In the genomic region with DNA sequence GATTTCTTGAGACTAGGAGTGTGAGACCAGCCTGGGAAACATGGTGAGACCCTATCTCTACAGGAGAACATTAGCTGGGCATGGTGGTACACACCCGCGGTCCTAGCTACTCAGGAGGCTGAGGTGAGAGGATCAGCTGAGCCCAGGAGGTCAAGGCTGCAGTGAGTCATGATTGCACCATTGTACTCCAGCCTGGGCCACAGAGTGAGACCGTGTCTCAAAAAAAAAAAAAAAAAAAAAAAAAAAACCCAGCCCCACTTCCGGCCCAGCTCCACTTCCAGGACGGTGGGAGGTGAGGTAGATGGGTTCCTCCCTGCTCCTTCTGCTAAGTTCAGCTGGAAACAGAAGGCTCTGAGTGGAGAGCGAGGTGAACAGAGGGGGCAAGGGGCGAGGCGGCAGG, we compare ENCODE assay signal across 15 cellular contexts. TPM values are rescaled to one million over a fixed set of nuclear protein-coding genes. Genes with fewer than 3 reads are reported as not detected.
A peak's percentile ranks its signal among the peaks of the same experiment; 100 is the strongest.
DNase-seq lines count a peak whose midpoint lies in the region; ATAC-seq and TF ChIP-seq lines count a peak whose summit lies in the region.
"Had no signal": no experiment of that assay in that cellular context is flagged by ENCODE, and none has a peak within 500 bp of the region (broad histone marks: within the 10 kb centered on the region; RNA-seq: fewer than 3 reads in every experiment).

No MANE protein-coding gene starts in this region.

- no peaks in the 10 kb centered on the region for H3K4me1 ChIP-seq in endodermal cell (ENCODE audit: control insufficient read depth, insufficient read depth, low read length)
- H3K4me1 ChIP-seq in GM23248 (ENCODE audit: insufficient read depth), result no peaks in the 10 kb centered on the region

- H3K36me3 ChIP-seq in endodermal cell (ENCODE audit: control insufficient read depth, insufficient read depth, low read length) (peaks cover under 1% of the 10 kb centered on the region), GM23248 (ENCODE audit: low read depth) (0 out of 2 replicates have a peak, but pooled peaks cover 1% of the 10 kb centered on the region)
- H3K36me3 ChIP-seq: HAP-1 had no signal

- no peak overlapping the region for H3K4me3 Mint-ChIP-seq in endodermal cell
- no peak overlapping the region for H3K4me3 Mint-ChIP-seq in naive thymus-derived CD8-positive, alpha-beta T cell
- no peak overlapping the region for H3K4me3 Mint-ChIP-seq in stimulated activated memory B cell treated with anti-CD40 and anti-IgM and Interleukin-4, amounts not matched to agents 10 μg/mL and 1 μg/mL and 100 μg/mL, for 72 hours
- H3K4me3 Mint-ChIP-seq: CD14-positive monocyte; CD4-positive, alpha-beta memory T cell had no signal

- no peaks in the 10 kb centered on the region for H3K9me3 Mint-ChIP-seq in endodermal cell
- H3K9me3 Mint-ChIP-seq in naive thymus-derived CD8-positive, alpha-beta T cell, result no peaks in the 10 kb centered on the region
- H3K9me3 Mint-ChIP-seq in stimulated activated memory B cell treated with anti-CD40 and anti-IgM and Interleukin-4, amounts not matched to agents 10 μg/mL and 1 μg/mL and 100 μg/mL, for 72 hours, result no peaks in the 10 kb centered on the region

- DNase-seq in HT1080 (ENCODE audit: low read depth) (peak; percentile 55), amniotic epithelial cell (ENCODE audit: low read depth) (peak; percentile 9), endodermal cell (peak; percentile 17), islet precursor cell (peak; percentile 23), GM23248 (no peak), NCI-H1048 (lab: John Stamatoyannopoulos, UW) (no peak)
- DNase-seq in naive thymus-derived CD8-positive, alpha-beta T cell, result no peak
- DNase-seq: CD4-positive, alpha-beta memory T cell; DMS153; DMS79; GF-D8 had no signal

- H3K79me2 ChIP-seq in GM23248 (ENCODE audit: insufficient read depth), result no peaks in the 10 kb centered on the region

- TF ChIP-seq CTCF in endodermal cell (conservative IDR thresholded peaks at IDR 0.05), result no peak

- no peak for ATAC-seq in naive thymus-derived CD8-positive, alpha-beta T cell
- ATAC-seq in stimulated activated memory B cell treated with anti-CD40 and anti-IgM and Interleukin-4, amounts not matched to agents 10 μg/mL and 1 μg/mL and 100 μg/mL, for 72 hours, result no peak

- 97 to 100% methylated on average over 4 to 7 of the region's 8 CpGs for WGBS in endodermal cell (ENCODE audit: insufficient coverage in 1 of 2, insufficient read length in 1 of 2), 2 experiments
- WGBS in GM23248 (ENCODE audit: low coverage in 1 of 2, low lambda C conversion rate in 2 of 2, missing lambda C conversion rate in 2 of 2), 2 experiments, result 91 to 94% methylated on average over 6 to 8 of the region's 8 CpGs

- no peaks in the 10 kb centered on the region for H3F3A ChIP-seq in GM23248 (ENCODE audit: insufficient read depth)

- no peaks in the 10 kb centered on the region for H3K9me2 ChIP-seq in GM23248 (ENCODE audit: insufficient read depth)

- POLR2A ChIA-PET in naive thymus-derived CD8-positive, alpha-beta T cell (lab: Charles Lee), result no interaction called here

- no peak overlapping the region for H3K27ac Mint-ChIP-seq in endodermal cell
- no peak overlapping the region for H3K27ac Mint-ChIP-seq in naive thymus-derived CD8-positive, alpha-beta T cell
- H3K27ac Mint-ChIP-seq in stimulated activated memory B cell treated with anti-CD40 and anti-IgM and Interleukin-4, amounts not matched to agents 10 μg/mL and 1 μg/mL and 100 μg/mL, for 72 hours, result no peak overlapping the region
- H3K27ac Mint-ChIP-seq: CD4-positive, alpha-beta memory T cell had no signal

- H3K4me3 ChIP-seq in endodermal cell (ENCODE audit: low read length) (no peak overlapping the region), GM23248 (no peak overlapping the region)
- H3K4me3 ChIP-seq: BLaER1, HAP-1 had no signal

- H3K36me3 Mint-ChIP-seq in endodermal cell (ENCODE audit: low read depth), result peaks cover 19% of the 10 kb centered on the region
- H3K36me3 Mint-ChIP-seq in naive thymus-derived CD8-positive, alpha-beta T cell, result peaks cover 0 to 54% (median 4%) of the 10 kb centered on the region in 3 donors
- peaks cover 29% of the 10 kb centered on the region for H3K36me3 Mint-ChIP-seq in stimulated activated memory B cell treated with anti-CD40 and anti-IgM and Interleukin-4, amounts not matched to agents 10 μg/mL and 1 μg/mL and 100 μg/mL, for 72 hours

- H3K9ac ChIP-seq in endodermal cell (ENCODE audit: extremely low read depth, low read length, poor library complexity, severe bottlenecking) (no peak overlapping the region), GM23248 (no peak overlapping the region)
- H3K9ac ChIP-seq: BLaER1 had no signal

- H3K4me1 Mint-ChIP-seq in endodermal cell, result peaks cover 7% of the 10 kb centered on the region
- H3K4me1 Mint-ChIP-seq in naive thymus-derived CD8-positive, alpha-beta T cell, result peaks cover 0 to 2% (median 0%) of the 10 kb centered on the region in 4 donors
- peaks cover 21% of the 10 kb centered on the region for H3K4me1 Mint-ChIP-seq in stimulated activated memory B cell treated with anti-CD40 and anti-IgM and Interleukin-4, amounts not matched to agents 10 μg/mL and 1 μg/mL and 100 μg/mL, for 72 hours
- H3K4me1 Mint-ChIP-seq: CD14-positive monocyte had no signal

- no peak overlapping the region for H3K4me2 ChIP-seq in GM23248 (ENCODE audit: unreplicated experiment)
- H3K4me2 ChIP-seq: BLaER1 had no signal

- in situ Hi-C loops in GM23248 (cut with MboI), result no loop called here

- H3K27me3 Mint-ChIP-seq in endodermal cell (ENCODE audit: insufficient read depth), result no peaks in the 10 kb centered on the region
- H3K27me3 Mint-ChIP-seq in naive thymus-derived CD8-positive, alpha-beta T cell, result no peaks in the 10 kb centered on the region
- no peaks in the 10 kb centered on the region for H3K27me3 Mint-ChIP-seq in stimulated activated memory B cell treated with anti-CD40 and anti-IgM and Interleukin-4, amounts not matched to agents 10 μg/mL and 1 μg/mL and 100 μg/mL, for 72 hours
- H3K27me3 Mint-ChIP-seq: CD4-positive, alpha-beta memory T cell had no signal

- H2AFZ ChIP-seq in GM23248, result no peak overlapping the region

- H3K27ac ChIP-seq in endodermal cell (ENCODE audit: low read depth, low read length) (no peak overlapping the region), GM23248 (no peak overlapping the region)
- H3K27ac ChIP-seq: BLaER1 had no signal

- H3K9me3 ChIP-seq in endodermal cell (ENCODE audit: control insufficient read depth, low read length) (no peaks in the 10 kb centered on the region), GM23248 (ENCODE audit: low read depth) (no peaks in the 10 kb centered on the region)
- H3K9me3 ChIP-seq: BLaER1, HAP-1 had no signal

- H4K20me1 ChIP-seq in GM23248 (ENCODE audit: insufficient read depth), result no peaks in the 10 kb centered on the region
- H4K20me1 ChIP-seq: BLaER1 had no signal

- no peaks in the 10 kb centered on the region for H3K27me3 ChIP-seq in endodermal cell (ENCODE audit: control insufficient read depth, insufficient read depth, low read length, poor library complexity, severe bottlenecking)
- no peaks in the 10 kb centered on the region for H3K27me3 ChIP-seq in GM23248 (replicated peaks; ENCODE audit: insufficient read depth)
- H3K27me3 ChIP-seq: BLaER1 had no signal

RNA-seq across cellular contexts. Expression of gene NFATC1, which starts 41.4 kb away (rescaled TPM):
- total RNA-seq in HT1080 (2014; rRNA removed; shearing (Covaris generic)), result 0.10 TPM in 1 of 2 replicates, not detected in the other
- polyA plus RNA-seq in HT1080 (2015; cell fraction: cytosol; rRNA removed), result 0.46 and 0.64 TPM in 2 replicates
- 0.19 and 0.73 TPM in 2 replicates for polyA plus RNA-seq in HT1080 (2015; cell fraction: nucleus; rRNA removed)
- total RNA-seq in endodermal cell, result 10 to 100 TPM; 23.4 to 32.5 TPM
- polyA plus RNA-seq in endodermal cell (2013, experiment 1 of 2), result 10.9 TPM
- polyA plus RNA-seq in endodermal cell (2013, experiment 2 of 2), result 11.1 TPM
- total RNA-seq in GM23248 (2014; rRNA removed; shearing (Covaris generic)), result 6.4 and 7.5 TPM in 2 replicates
- 9.2 and 9.8 TPM in 2 replicates for polyA plus RNA-seq in GM23248 (2016; fragmentation: Nextera tagmentation; extraction: Ambion mirVana)
- 10 to 100 TPM; 50.2 to 51.0 TPM for total RNA-seq in naive thymus-derived CD8-positive, alpha-beta T cell
- polyA plus RNA-seq in naive thymus-derived CD8-positive, alpha-beta T cell, result 10 to 100 TPM; 12.7 to 34.9 (median 17.4) TPM

Comparison
In these comparisons a context has a peak if more than half of its experiments do, and no peak if none do; other contexts are left out.
1. DNase-seq: peak in HT1080 (single experiment), amniotic epithelial cell (single experiment), endodermal cell (single experiment) and islet precursor cell (single experiment); none in GM23248 (single experiment), naive thymus-derived CD8-positive, alpha-beta T cell (0 of 10) and NCI-H1048 (single experiment).